ENCODE assay signal across 32 cellular contexts in genomic region chr18:69162649-69163048, GRCh38.
"Had no signal": no experiment of that assay in that cellular context is flagged by ENCODE, and none has a peak within 500 bp of the region (broad histone marks: within the 10 kb centered on the region; RNA-seq: fewer than 3 reads in every experiment).

No MANE protein-coding gene starts in this region.

- H3K4me1 Mint-ChIP-seq: naive thymus-derived CD8-positive, alpha-beta T cell; stimulated activated memory B cell treated with anti-CD40 and anti-IgM and Interleukin-4, amounts not matched to agents 10 μg/mL and 1 μg/mL and 100 μg/mL, for 72 hours; stimulated activated naive CD8-positive, alpha-beta T cell treated with anti-CD3 and anti-CD28 coated beads, Interleukin-15, amount 100 ng/mL, for 72 hours had no signal

- H3K4me3 ChIP-seq: ovary, psoas muscle, skin epidermis, smooth muscle cell, spleen, suprapubic skin, testis, tibial artery, transverse colon, upper lobe of right lung, uterus had no signal

- H3K9ac ChIP-seq: parathyroid adenoma had no signal

- H3K27ac ChIP-seq: ovary, parathyroid adenoma, psoas muscle, skin epidermis, spleen, suprapubic skin, tibial artery, transverse colon, upper lobe of right lung, uterus had no signal

- H3K4me3 Mint-ChIP-seq: naive thymus-derived CD8-positive, alpha-beta T cell; natural killer cell treated with Interleukin-12 subunit alpha and Interleukin-12 subunit beta and Interleukin-15 and Interleukin-18, amount 100 ng/mL, for 72 hours; nephron progenitor cell; neural crest cell; stimulated activated memory B cell treated with anti-CD40 and anti-IgM and Interleukin-4, amounts not matched to agents 10 μg/mL and 1 μg/mL and 100 μg/mL, for 72 hours; stimulated activated naive CD8-positive, alpha-beta T cell treated with anti-CD3 and anti-CD28 coated beads, Interleukin-15, amount 100 ng/mL, for 72 hours; type B pancreatic cell had no signal

- H3K27me3 Mint-ChIP-seq: natural killer cell treated with Interleukin-12 subunit alpha and Interleukin-12 subunit beta and Interleukin-15 and Interleukin-18, amount 100 ng/mL, for 72 hours; progenitor cell of endocrine pancreas; stimulated activated memory B cell treated with anti-CD40 and anti-IgM and Interleukin-4, amounts not matched to agents 10 μg/mL and 1 μg/mL and 100 μg/mL, for 72 hours; stimulated activated naive CD8-positive, alpha-beta T cell treated with anti-CD3 and anti-CD28 coated beads, Interleukin-15, amount 100 ng/mL, for 72 hours had no signal

- H3K36me3 Mint-ChIP-seq: naive thymus-derived CD8-positive, alpha-beta T cell; natural killer cell treated with Interleukin-12 subunit alpha and Interleukin-12 subunit beta and Interleukin-15 and Interleukin-18, amount 100 ng/mL, for 72 hours; stimulated activated memory B cell treated with anti-CD40 and anti-IgM and Interleukin-4, amounts not matched to agents 10 μg/mL and 1 μg/mL and 100 μg/mL, for 72 hours; type B pancreatic cell had no signal

- H3K27me3 ChIP-seq: ovary, spleen, suprapubic skin, testis, tibial artery, transverse colon, upper lobe of right lung, uterus had no signal

- H3K4me2 ChIP-seq: smooth muscle cell had no signal

- H3K79me2 ChIP-seq: parathyroid adenoma had no signal

- H3K9me3 ChIP-seq: ovary, psoas muscle, spleen, suprapubic skin, testis, tibial artery, upper lobe of right lung, uterus had no signal

- H3K27ac Mint-ChIP-seq: naive thymus-derived CD8-positive, alpha-beta T cell; natural killer cell treated with Interleukin-12 subunit alpha and Interleukin-12 subunit beta and Interleukin-15 and Interleukin-18, amount 100 ng/mL, for 72 hours; nephron progenitor cell; progenitor cell of endocrine pancreas; stimulated activated memory B cell treated with anti-CD40 and anti-IgM and Interleukin-4, amounts not matched to agents 10 μg/mL and 1 μg/mL and 100 μg/mL, for 72 hours; stimulated activated naive CD8-positive, alpha-beta T cell treated with anti-CD3 and anti-CD28 coated beads, Interleukin-15, amount 100 ng/mL, for 72 hours; type B pancreatic cell had no signal

- DNase-seq: naive thymus-derived CD8-positive, alpha-beta T cell; nephron progenitor cell; occipital lobe; ovary; posterior cingulate gyrus; psoas muscle; right cardiac atrium; spleen; stimulated activated CD4-positive, alpha-beta T cell treated with anti-CD3 and anti-CD28 coated beads, Interleukin-12 subunit alpha, Interleukin-12 subunit beta, amount 100 ng/mL, for 4 hours; stimulated activated CD4-positive, alpha-beta T cell treated with anti-CD3 and anti-CD28 coated beads, Interleukin-1b, Interleukin-23, amount 100 ng/mL, for 48 hours; stimulated activated CD4-positive, alpha-beta T cell treated with anti-CD3 and anti-CD28 coated beads, Interleukin-4, amount 100 ng/mL, for 1 hour; stimulated activated CD4-positive, alpha-beta T cell treated with anti-CD3 and anti-CD28 coated beads, Interleukin-4, amount 100 ng/mL, for 4 hours; stimulated activated CD8-positive, alpha-beta memory T cell treated with anti-CD3 and anti-CD28 coated beads, Interleukin-4, amount 100 ng/mL, for 48 hours; stimulated activated naive CD4-positive, alpha-beta T cell; stimulated activated naive CD8-positive, alpha-beta T cell treated with anti-CD3 and anti-CD28 coated beads, Interleukin-15, amount 100 ng/mL, for 72 hours; stimulated activated naive CD8-positive, alpha-beta T cell treated with anti-CD3 and anti-CD28 coated beads, Interleukin-15, Interleukin-2, amounts not matched to agents 100 U/mL and 50 U/mL, for 24 hours; substantia nigra; testis; tibial artery; transverse colon; upper lobe of right lung; uterus had no signal

- ATAC-seq: naive thymus-derived CD8-positive, alpha-beta T cell; natural killer cell treated with Interleukin-12 subunit alpha and Interleukin-12 subunit beta and Interleukin-15 and Interleukin-18, amount 100 ng/mL, for 72 hours; psoas muscle; right cardiac atrium; sciatic nerve; stimulated activated memory B cell treated with anti-CD40 and anti-IgM and Interleukin-4, amounts not matched to agents 10 μg/mL and 1 μg/mL and 100 μg/mL, for 72 hours; stimulated activated naive CD8-positive, alpha-beta T cell treated with anti-CD3 and anti-CD28 coated beads, Interleukin-15, amount 100 ng/mL, for 72 hours; stimulated activated naive CD8-positive, alpha-beta T cell treated with anti-CD3 and anti-CD28 coated beads, Interleukin-15, Interleukin-2, amounts not matched to agents 100 U/mL and 50 U/mL, for 24 hours; upper lobe of right lung had no signal

- H2AFZ ChIP-seq: parathyroid adenoma had no signal

- H3K9me3 Mint-ChIP-seq: natural killer cell treated with Interleukin-12 subunit alpha and Interleukin-12 subunit beta and Interleukin-15 and Interleukin-18, amount 100 ng/mL, for 72 hours; stimulated activated memory B cell treated with anti-CD40 and anti-IgM and Interleukin-4, amounts not matched to agents 10 μg/mL and 1 μg/mL and 100 μg/mL, for 72 hours; stimulated activated naive CD8-positive, alpha-beta T cell treated with anti-CD3 and anti-CD28 coated beads, Interleukin-15, amount 100 ng/mL, for 72 hours; type B pancreatic cell had no signal

- H3K36me3 ChIP-seq: ovary, spleen, suprapubic skin, tibial artery, transverse colon, upper lobe of right lung, uterus had no signal

- H3K4me1 ChIP-seq: parathyroid adenoma, psoas muscle, spleen, suprapubic skin, testis, transverse colon, upper lobe of right lung, uterus had no signal
